In the genomic region with DNA sequence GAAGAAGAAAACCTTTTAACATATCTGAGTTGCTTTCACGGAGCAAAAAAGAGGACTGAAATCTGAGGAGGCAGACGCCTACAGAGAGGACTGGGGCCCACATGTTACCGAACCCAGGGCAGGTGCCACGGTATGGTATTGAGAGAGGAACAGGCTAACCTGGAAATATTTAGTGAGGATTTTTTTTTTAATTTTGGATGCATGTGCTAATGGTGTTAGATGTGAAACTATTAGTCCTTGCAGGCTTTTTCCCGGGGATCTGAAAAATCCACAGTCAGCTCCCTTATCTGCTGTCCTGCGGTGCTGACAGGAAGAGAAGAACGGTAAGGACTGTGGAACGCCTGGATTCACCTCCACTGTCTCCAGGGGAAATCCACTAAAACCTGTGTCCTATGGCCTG, we compare ENCODE assay signal across 18 cellular contexts.
A peak's percentile ranks its signal among the peaks of the same experiment; 100 is the strongest.
DNase-seq lines count a peak whose midpoint lies in the region; ATAC-seq and TF ChIP-seq lines count a peak whose summit lies in the region.
"Had no signal": no experiment of that assay in that cellular context is flagged by ENCODE, and none has a peak within 500 bp of the region (broad histone marks: within the 10 kb centered on the region; RNA-seq: fewer than 3 reads in every experiment).

No MANE protein-coding gene starts in this region.

- intact Hi-C loops in heart right ventricle (cut with DNase I): no loop called here

- ATAC-seq in heart right ventricle (no peak), GM18870 (IDR thresholded peaks at IDR 0.05; ENCODE audit: unreplicated experiment) (no peak)
- ATAC-seq: GM12878, GM23338 had no signal

- H3K9ac ChIP-seq in Loucy (ENCODE audit: low read depth, low read length, poor library complexity, severe bottlenecking) (peak overlapping the region; percentile 57), iPS-18a (ENCODE audit: low read length) (no peak overlapping the region)
- H3K9ac ChIP-seq: BLaER1 had no signal

- WGBS in heart right ventricle, 2 donors: 50 to 65% methylated on average over 8 of the region's 8 CpGs

- H3K36me3 ChIP-seq in right atrium auricular region (no peaks in the 10 kb centered on the region), heart right ventricle (no peaks in the 10 kb centered on the region), Loucy (ENCODE audit: insufficient read depth, low read length) (no peaks in the 10 kb centered on the region), iPS-18a (ENCODE audit: control insufficient read depth, low read depth, low read length) (no peaks in the 10 kb centered on the region)

- no peak overlapping the region for H2AFZ ChIP-seq in Loucy (ENCODE audit: low read length)
- H2AFZ ChIP-seq: GM23338 had no signal

- H3K4me3 ChIP-seq in right atrium auricular region: no peak overlapping the region
- no peak overlapping the region for H3K4me3 ChIP-seq in heart right ventricle
- H3K4me3 ChIP-seq in Loucy (ENCODE audit: low read length, poor library complexity, severe bottlenecking): peak overlapping the region; percentile 37
- H3K4me3 ChIP-seq in iPS-18a (ENCODE audit: low read length): peak overlapping the region; percentile 18
- H3K4me3 ChIP-seq: BLaER1, GM12878, GM23338 had no signal

- TF ChIP-seq CTCF in right atrium auricular region (IDR thresholded peaks at IDR 0.05): no peak
- no peak for TF ChIP-seq CTCF in heart right ventricle (IDR thresholded peaks at IDR 0.05)
- TF ChIP-seq CTCF in Loucy (conservative IDR thresholded peaks at IDR 0.05; ENCODE audit: low read length): no peak
- TF ChIP-seq CTCF in chondrocyte (IDR thresholded peaks at IDR 0.05): no peak

- H3K4me1 ChIP-seq in right atrium auricular region (no peaks in the 10 kb centered on the region), heart right ventricle (no peaks in the 10 kb centered on the region), Loucy (ENCODE audit: insufficient read depth, low read length, poor library complexity, severe bottlenecking) (peaks cover 83% of the 10 kb centered on the region), iPS-18a (ENCODE audit: control insufficient read depth, low read depth, low read length) (no peaks in the 10 kb centered on the region)

- no peaks in the 10 kb centered on the region for H3K27me3 ChIP-seq in right atrium auricular region
- H3K27me3 ChIP-seq in heart right ventricle: peaks cover 0 to 55% (median 27%) of the 10 kb centered on the region in 7 donors
- no peaks in the 10 kb centered on the region for H3K27me3 ChIP-seq in Loucy (ENCODE audit: insufficient read depth, low read length, poor library complexity, severe bottlenecking)
- no peaks in the 10 kb centered on the region for H3K27me3 ChIP-seq in iPS-18a (ENCODE audit: control insufficient read depth, insufficient read depth, low read length)
- H3K27me3 ChIP-seq: BLaER1 had no signal

- peaks cover 2% of the 10 kb centered on the region for H3K36me3 Mint-ChIP-seq in chondrocyte (ENCODE audit: low read depth)
- H3K36me3 Mint-ChIP-seq: CD14-positive monocyte; CD4-positive, alpha-beta memory T cell had no signal

- H3K27ac ChIP-seq in right atrium auricular region: no peak overlapping the region
- no peak overlapping the region for H3K27ac ChIP-seq in heart right ventricle
- no peak overlapping the region for H3K27ac ChIP-seq in iPS-18a (ENCODE audit: low read length)
- H3K27ac ChIP-seq: 22Rv1 had no signal

- no peak overlapping the region for H3K4me3 Mint-ChIP-seq in chondrocyte (ENCODE audit: unreplicated experiment)
- H3K4me3 Mint-ChIP-seq: CD14-positive monocyte; CD4-positive, alpha-beta memory T cell; GM23338; HFFc6 had no signal

- peaks cover 36% of the 10 kb centered on the region for H3K79me2 ChIP-seq in Loucy (ENCODE audit: insufficient read depth, low read length)

- peak overlapping the region; percentile 50 for H3K4me2 ChIP-seq in Loucy (ENCODE audit: low read depth, low read length, poor library complexity, severe bottlenecking)
- H3K4me2 ChIP-seq: BLaER1, GM23338 had no signal

- peaks cover 28% of the 10 kb centered on the region for H3F3A ChIP-seq in Loucy (ENCODE audit: low read depth)

- H4K20me1 ChIP-seq in Loucy (ENCODE audit: insufficient read depth, low read length, poor library complexity, severe bottlenecking): no peaks in the 10 kb centered on the region
- H4K20me1 ChIP-seq: BLaER1 had no signal

- no peaks in the 10 kb centered on the region for H3K27me3 Mint-ChIP-seq in chondrocyte (ENCODE audit: low read depth)

- H3K4me1 Mint-ChIP-seq in chondrocyte (ENCODE audit: low read depth): no peaks in the 10 kb centered on the region
- H3K4me1 Mint-ChIP-seq: GM23338 had no signal

- no peaks in the 10 kb centered on the region for H3K9me2 ChIP-seq in Loucy (replicated peaks; ENCODE audit: low read depth, low read length)

- H3K9me3 ChIP-seq in right atrium auricular region: no peaks in the 10 kb centered on the region
- no peaks in the 10 kb centered on the region for H3K9me3 ChIP-seq in heart right ventricle
- H3K9me3 ChIP-seq in Loucy (ENCODE audit: insufficient read depth, low read depth, low read length): no peaks in the 10 kb centered on the region
- peaks cover 72% of the 10 kb centered on the region for H3K9me3 ChIP-seq in iPS-18a (ENCODE audit: control insufficient read depth, low read depth, low read length)
- H3K9me3 ChIP-seq: BLaER1 had no signal

- peaks cover 78% of the 10 kb centered on the region for H3K9me3 Mint-ChIP-seq in chondrocyte (ENCODE audit: low read depth)
- H3K9me3 Mint-ChIP-seq: CD14-positive monocyte; CD4-positive, alpha-beta memory T cell had no signal

- no peak overlapping the region for H3K27ac Mint-ChIP-seq in chondrocyte (ENCODE audit: unreplicated experiment)
- H3K27ac Mint-ChIP-seq: CD14-positive monocyte; CD4-positive, alpha-beta memory T cell; GM23338; HFFc6 had no signal

- peak; percentile 53 for DNase-seq in right atrium auricular region (ENCODE audit: low spot score)
- no peak for DNase-seq in heart right ventricle
- no peak for DNase-seq in chondrocyte (ENCODE audit: low spot score)
- DNase-seq in GDM1 (lab: John Stamatoyannopoulos, UW): no peak
- DNase-seq: CD4-positive, alpha-beta memory T cell; DMS153; DMS79; HCEC 1CT; HFFc6; KG1 had no signal

Comparison
In these comparisons a context has a peak if more than half of its experiments do, and no peak if none do; other contexts are left out.
1. H3K4me3 ChIP-seq: peak in Loucy (single experiment) and iPS-18a (single experiment); none in right atrium auricular region (0 of 2) and heart right ventricle (0 of 10).